In genomic region chr7:17560516-17560915, GRCh38 we compare ENCODE assay signal across 28 cellular contexts.
DNase-seq lines count a peak whose midpoint lies in the region; ATAC-seq, FAIRE-seq and TF ChIP-seq lines count a peak whose summit lies in the region.
"Had no signal": no experiment of that assay in that cellular context is flagged by ENCODE, and none has a peak within 500 bp of the region (broad histone marks: within the 10 kb centered on the region; RNA-seq: fewer than 3 reads in every experiment).

No MANE protein-coding gene starts in this region.

- H3K79me1 ChIP-seq in H1 (ENCODE audit: low read depth, low read length), result no peaks in the 10 kb centered on the region

- no peak for TF ChIP-seq CTCF in PC-3 (conservative IDR thresholded peaks at IDR 0.05; ENCODE audit: low read depth, low read length)
- no peak for TF ChIP-seq CTCF in H1 (IDR thresholded peaks at IDR 0.05; ENCODE audit: control extremely low read depth in 1 of 3, insufficient read depth in 1 of 3, low read depth in 1 of 3, low read length in 3 of 3)
- TF ChIP-seq CTCF in left ventricle myocardium inferior (IDR thresholded peaks at IDR 0.05; ENCODE audit: borderline replicate concordance), result no peak

- H3K14ac ChIP-seq in H1 (ENCODE audit: insufficient read length), result no peak overlapping the region

- no peak for FAIRE-seq in H1 (lab: Jason Lieb, UNC)
- FAIRE-seq in urothelium cell line (lab: Jason Lieb, UNC), result peak; percentile 17
- FAIRE-seq: GM12892, small intestine had no signal

- H4K91ac ChIP-seq in H1 (replicated peaks; ENCODE audit: insufficient read length, low read length), result no peak overlapping the region

- no peaks in the 10 kb centered on the region for H3K9me2 ChIP-seq in PC-3 (replicated peaks; ENCODE audit: low read length)

- H3K4me3 ChIP-seq in PC-3 (ENCODE audit: low read length) (no peak overlapping the region), H1 (ENCODE audit: extremely low read depth in 1 of 4, insufficient read depth in 2 of 4, low read depth in 3 of 4, low read length in 4 of 4) (no peak overlapping the region), left ventricle myocardium inferior (no peak overlapping the region)
- H3K4me3 ChIP-seq: colonic mucosa, gastroesophageal sphincter, HAP-1, stomach, transverse colon had no signal

- 0 out of 2 replicates have a peak overlapping the region, but pooled peaks have one; percentile 77 for H2BK15ac ChIP-seq in H1 (ENCODE audit: low read length)

- no peaks in the 10 kb centered on the region for H3K27me3 ChIP-seq in PC-3 (ENCODE audit: low read length)
- no peaks in the 10 kb centered on the region for H3K27me3 ChIP-seq in H1 (replicated peaks in 1 of 4; ENCODE audit: control insufficient read depth in 3 of 4, extremely low read depth in 1 of 4, insufficient read depth in 3 of 4, low read length in 3 of 4)
- H3K27me3 ChIP-seq in left ventricle myocardium inferior (ENCODE audit: low read depth), result no peaks in the 10 kb centered on the region
- H3K27me3 ChIP-seq: colonic mucosa, gastroesophageal sphincter, stomach, transverse colon had no signal

- 85% methylated on average over 4 of the region's 4 CpGs; no CpG with 5 or more reads in 1 of the 2 experiments for WGBS in H1 (ENCODE audit: extremely low coverage in 1 of 2, insufficient coverage in 1 of 2, insufficient read length in 1 of 2, insufficient replicate concordance in 2 of 2, low coverage in 1 of 2, low lambda C conversion rate in 2 of 2, missing lambda C conversion rate in 1 of 2), 2 experiments

- H2BK120ac ChIP-seq in H1 (replicated peaks; ENCODE audit: low read depth, low read length), result no peak overlapping the region

- H3K27ac ChIP-seq in PC-3 (ENCODE audit: low read length), result peak overlapping the region; percentile 99
- no peak overlapping the region for H3K27ac ChIP-seq in H1 (ENCODE audit: low read depth, low read length)
- H3K27ac ChIP-seq in left ventricle myocardium inferior (replicated peaks), result no peak overlapping the region
- H3K27ac ChIP-seq: C4-2B, colonic mucosa, gastroesophageal sphincter, stomach had no signal

- no peaks in the 10 kb centered on the region for H3K36me3 ChIP-seq in PC-3 (ENCODE audit: low read depth, low read length)
- no peaks in the 10 kb centered on the region for H3K36me3 ChIP-seq in H1 (ENCODE audit: control insufficient read depth in 2 of 4, insufficient read depth in 4 of 4, low read length in 3 of 4)
- no peaks in the 10 kb centered on the region for H3K36me3 ChIP-seq in left ventricle myocardium inferior
- H3K36me3 ChIP-seq: colonic mucosa, gastroesophageal sphincter, HAP-1, stomach, transverse colon had no signal

- peaks cover 12% of the 10 kb centered on the region for H3F3A ChIP-seq in PC-3 (ENCODE audit: low read length, unreplicated experiment)

- H3K4me2 ChIP-seq in PC-3 (ENCODE audit: low read length), result peak overlapping the region; percentile 85
- no peak overlapping the region for H3K4me2 ChIP-seq in H1 (ENCODE audit: insufficient read depth in 1 of 2, low read depth in 2 of 2, low read length in 2 of 2)

- no peak overlapping the region for H2BK20ac ChIP-seq in H1 (ENCODE audit: low read length)

- H3K4me1 ChIP-seq in PC-3 (ENCODE audit: insufficient read depth, low read length) (peaks cover 59% of the 10 kb centered on the region), H1 (replicated peaks in 1 of 4; ENCODE audit: control insufficient read depth in 3 of 4, insufficient read depth in 4 of 4, low read length in 3 of 4) (no peaks in the 10 kb centered on the region), left ventricle myocardium inferior (peaks cover 21% of the 10 kb centered on the region)
- H3K4me1 ChIP-seq: colonic mucosa, HAP-1 had no signal

- no peak for TF ChIP-seq POLR2A in H1 (IDR thresholded peaks at IDR 0.05; ENCODE audit: control extremely low read depth in 1 of 2, low read depth in 2 of 2, low read length in 2 of 2)

- no peak overlapping the region for H3K4ac ChIP-seq in H1 (replicated peaks; ENCODE audit: insufficient read length, low read depth, low read length)

- H3K9ac ChIP-seq in PC-3 (ENCODE audit: low read length), result peak overlapping the region; percentile 91
- H3K9ac ChIP-seq in H1 (replicated peaks in 1 of 4; ENCODE audit: extremely low read depth in 1 of 4, low read depth in 3 of 4, low read length in 3 of 4), result no peak overlapping the region

- CTCF ChIA-PET in PC-3 (lab: Charles Lee) (no interaction called here), H1 (lab: Charles Lee; ENCODE audit: partially characterized antibody) (no interaction called here)

- H4K20me1 ChIP-seq in PC-3 (ENCODE audit: low read length), result no peaks in the 10 kb centered on the region
- no peaks in the 10 kb centered on the region for H4K20me1 ChIP-seq in H1 (replicated peaks in 1 of 2; ENCODE audit: control insufficient read depth in 1 of 2, insufficient read depth in 2 of 2, low read length in 2 of 2)

- no TSS peak for BruUV-seq in PC-3 (replicated peaks; lab: Mats Ljungman, UMichigan)

- H2AK5ac ChIP-seq in H1 (ENCODE audit: low read depth, low read length), result no peak overlapping the region

- intact Hi-C loops in PC-3 (cut with micrococcal nuclease), result no loop called here
- intact Hi-C loops in left ventricle myocardium inferior (cut with micrococcal nuclease), result no loop called here

- H3K56ac ChIP-seq in H1 (replicated peaks; ENCODE audit: insufficient read length, low read depth, low read length), result no peak overlapping the region

- no peaks in the 10 kb centered on the region for H3K79me2 ChIP-seq in PC-3 (ENCODE audit: low read length)
- H3K79me2 ChIP-seq in H1 (ENCODE audit: control insufficient read depth in 1 of 2, insufficient read depth in 2 of 2, low read length in 2 of 2), result no peaks in the 10 kb centered on the region

- POLR2A ChIA-PET in PC-3 (lab: Charles Lee; ENCODE audit: unreplicated experiment), result no interaction called here
- POLR2A ChIA-PET in H1 (lab: Charles Lee; ENCODE audit: partially characterized antibody), result no interaction called here

- H2AFZ ChIP-seq in PC-3 (ENCODE audit: low read length) (no peak overlapping the region), H1 (ENCODE audit: low read length) (peak overlapping the region; percentile 6; the same call in 1 of the 2 replicates)

- no peak overlapping the region for H4K8ac ChIP-seq in H1 (ENCODE audit: extremely low read depth, insufficient read depth, low read length)

- H2BK12ac ChIP-seq in H1 (ENCODE audit: low read depth, low read length), result no peak overlapping the region

- no peak for TF ChIP-seq RAD21 in H1 (IDR thresholded peaks at IDR 0.05 in 1 of 2, conservative IDR thresholded peaks at IDR 0.05 in 1 of 2; ENCODE audit: low read depth in 2 of 2, low read length in 2 of 2)

- no peaks in the 10 kb centered on the region for H3K9me3 ChIP-seq in PC-3 (ENCODE audit: low read length)
- H3K9me3 ChIP-seq in H1 (ENCODE audit: insufficient read depth in 2 of 2, low read depth in 1 of 2, low read length in 1 of 2), result no peaks in the 10 kb centered on the region
- H3K9me3 ChIP-seq in left ventricle myocardium inferior (replicated peaks), result no peaks in the 10 kb centered on the region
- H3K9me3 ChIP-seq: colonic mucosa, gastroesophageal sphincter, HAP-1, transverse colon had no signal

- DNase-seq in PC-3, result peak; percentile 81
- DNase-seq in H1 (ENCODE audit: low read depth in 1 of 2, low spot score in 2 of 2), result no peak
- no peak for DNase-seq in left lobe of liver (ENCODE audit: low spot score)
- DNase-seq in urothelium cell line (ENCODE audit: low spot score), result no peak
- no peak for DNase-seq in left ventricle myocardium inferior
- DNase-seq: activated CD4-positive, alpha-beta T cell treated with anti-CD3 and anti-CD28 coated beads, Interleukin-2, amount 50 U/mL, for 48 hours; activated CD8-positive, alpha-beta memory T cell treated with anti-CD3 and anti-CD28 coated beads, Interleukin-2, amount 50 U/mL, for 48 hours; colonic mucosa; effector memory CD8-positive, alpha-beta T cell; hippocampal formation; left ventricle myocardium superior; natural killer cell; NCI-H1417; NCI-H2029 treated with DMSO at 0.1 percent for 48 hours; NCI-H748 treated with DMSO at 0.1 percent for 48 hours; retina; small intestine; stimulated activated CD4-positive, alpha-beta T cell treated with anti-CD3 and anti-CD28 coated beads, Interleukin-1b, Interleukin-23, amount 100 ng/mL, for 48 hours; stimulated activated CD8-positive, alpha-beta memory T cell treated with anti-CD3 and anti-CD28 coated beads, Interleukin-4, amount 100 ng/mL, for 48 hours; stomach; T-cell; transverse colon had no signal

- H4K5ac ChIP-seq in H1 (ENCODE audit: insufficient read length, low read depth, low read length), result no peak overlapping the region

- H3K23ac ChIP-seq in H1 (ENCODE audit: insufficient read length), result no peak overlapping the region

- no peaks in the 10 kb centered on the region for H3K23me2 ChIP-seq in H1 (ENCODE audit: low read depth, low read length)

- TF ChIP-seq EP300 in H1 (IDR thresholded peaks at IDR 0.05; ENCODE audit: borderline replicate concordance in 1 of 2, low read depth in 2 of 2, low read length in 2 of 2), result no peak

- H2BK5ac ChIP-seq in H1 (ENCODE audit: low read depth, low read length), result no peak overlapping the region

- no peak overlapping the region for H3K18ac ChIP-seq in H1 (ENCODE audit: extremely low read depth, low read length)

- no peak for ATAC-seq in PC-3
- ATAC-seq in left lobe of liver, result peak; percentile 30
- no peak for ATAC-seq in GM18873 (IDR thresholded peaks at IDR 0.05; ENCODE audit: low FRiP score, unreplicated experiment)
- ATAC-seq in GM19395 (IDR thresholded peaks at IDR 0.05; ENCODE audit: unreplicated experiment), result no peak
- ATAC-seq: effector memory CD8-positive, alpha-beta T cell; gastroesophageal sphincter; left ventricle myocardium superior; natural killer cell; T-cell had no signal

TF ChIP-seq in H1, 55 proteins besides CTCF, POLR2A, EP300 and RAD21 (continues in another document):
- TF ChIP-seq SP1 (IDR thresholded peaks at IDR 0.05; ENCODE audit: low read depth, low read length) (no peak), TAF7 (optimal IDR thresholded peaks at IDR 0.05; ENCODE audit: borderline replicate concordance, low read depth, low read length) (no peak), RXRA (IDR thresholded peaks at IDR 0.05; ENCODE audit: insufficient read depth, low read depth, low read length) (no peak), MAX (IDR thresholded peaks at IDR 0.05) (no peak)
